In genomic region chr6:112029045-112029822, GRCh38 we compare ENCODE assay signal across 8 cellular contexts. TPM values are rescaled to one million over a fixed set of nuclear protein-coding genes. Genes with fewer than 3 reads are reported as not detected.
DNase-seq lines count a peak whose midpoint lies in the region; ATAC-seq, FAIRE-seq and TF ChIP-seq lines count a peak whose summit lies in the region.

No MANE protein-coding gene starts in this region.

- H3K27me3 Mint-ChIP-seq in activated CD4-positive, alpha-beta T cell treated with anti-CD3 and anti-CD28 coated beads for 36 hours: no peaks in the 10 kb centered on the region
- H3K27me3 Mint-ChIP-seq in chondrocyte (ENCODE audit: low read depth) (no peaks in the 10 kb centered on the region), memory B cell (peaks cover 5% of the 10 kb centered on the region)

- POLR2A ChIA-PET in activated CD4-positive, alpha-beta T cell treated with anti-CD3 and anti-CD28 coated beads for 36 hours (lab: Charles Lee): no interaction called here

- peak overlapping the region; percentile 87 for H3K27ac Mint-ChIP-seq in activated CD4-positive, alpha-beta T cell treated with anti-CD3 and anti-CD28 coated beads for 36 hours
- H3K27ac Mint-ChIP-seq in chondrocyte (ENCODE audit: unreplicated experiment) (no peak overlapping the region), memory B cell (peak overlapping the region; percentile 36)

- ATAC-seq in activated CD4-positive, alpha-beta T cell treated with anti-CD3 and anti-CD28 coated beads for 36 hours: peak; percentile 20
- ATAC-seq in memory B cell (ENCODE audit: low read depth): peak; percentile 70
- ATAC-seq in HG03039 (IDR thresholded peaks at IDR 0.05; ENCODE audit: unreplicated experiment): no peak

- no peak for FAIRE-seq in D721Med (lab: Jason Lieb, UNC)

- TF ChIP-seq CTCF in D721Med (IDR thresholded peaks at IDR 0.05; ENCODE audit: insufficient read depth, missing control alignments): peak; percentile 76
- peak; percentile 85 for TF ChIP-seq CTCF in chondrocyte (IDR thresholded peaks at IDR 0.05)

- peaks cover 76% of the 10 kb centered on the region for H3K4me1 Mint-ChIP-seq in activated CD4-positive, alpha-beta T cell treated with anti-CD3 and anti-CD28 coated beads for 36 hours
- H3K4me1 Mint-ChIP-seq in chondrocyte (ENCODE audit: low read depth): peaks cover 11% of the 10 kb centered on the region
- peaks cover 11% of the 10 kb centered on the region for H3K4me1 Mint-ChIP-seq in memory B cell

- CTCF ChIA-PET in activated CD4-positive, alpha-beta T cell treated with anti-CD3 and anti-CD28 coated beads for 36 hours (lab: Charles Lee): interaction anchor here (0.6 to 4.2 kb wide), 13 partner anchors 9 to 931 kb away, joined by 3 to 65 read pairs (median 5); no protein-coding TSS in a partner anchor

- peaks cover 4% of the 10 kb centered on the region for H3K9me3 Mint-ChIP-seq in activated CD4-positive, alpha-beta T cell treated with anti-CD3 and anti-CD28 coated beads for 36 hours (ENCODE audit: low read depth)
- peaks cover 6% of the 10 kb centered on the region for H3K9me3 Mint-ChIP-seq in chondrocyte (ENCODE audit: low read depth)
- peaks cover 5% of the 10 kb centered on the region for H3K9me3 Mint-ChIP-seq in memory B cell

- H3K4me3 Mint-ChIP-seq in activated CD4-positive, alpha-beta T cell treated with anti-CD3 and anti-CD28 coated beads for 36 hours: no peak overlapping the region
- H3K4me3 Mint-ChIP-seq in chondrocyte (ENCODE audit: unreplicated experiment): no peak overlapping the region
- no peak overlapping the region for H3K4me3 Mint-ChIP-seq in memory B cell

- intact Hi-C loops in activated CD4-positive, alpha-beta T cell treated with anti-CD3 and anti-CD28 coated beads for 36 hours (cut with DNase I, micrococcal nuclease): loop anchor here (1.0 to 2.0 kb wide), 3 partner anchors 14 to 319 kb away; no protein-coding TSS in a partner anchor

- H3K36me3 Mint-ChIP-seq in activated CD4-positive, alpha-beta T cell treated with anti-CD3 and anti-CD28 coated beads for 36 hours (ENCODE audit: low read depth): peaks cover 25% of the 10 kb centered on the region
- H3K36me3 Mint-ChIP-seq in chondrocyte (ENCODE audit: low read depth): peaks cover 3% of the 10 kb centered on the region
- peaks cover 3% of the 10 kb centered on the region for H3K36me3 Mint-ChIP-seq in memory B cell

- peak; percentile 35 for DNase-seq in D721Med (ENCODE audit: insufficient read length, low spot score)
- DNase-seq in HCEC 1CT: peak; percentile 59
- peak; percentile 64 for DNase-seq in NCI-H2227 (lab: John Stamatoyannopoulos, UW; ENCODE audit: unreplicated experiment)
- peak; percentile 90 for DNase-seq in activated CD4-positive, alpha-beta T cell treated with anti-CD3 and anti-CD28 coated beads for 36 hours
- no peak for DNase-seq in chondrocyte (ENCODE audit: low spot score)
- DNase-seq in memory B cell (ENCODE audit: low spot score in 2 of 2): peak; percentile 52
- DNase-seq in stimulated activated CD8-positive, alpha-beta memory T cell treated with anti-CD3 and anti-CD28 coated beads, Interleukin-4, amount 100 ng/mL, for 24 hours (ENCODE audit: low read depth): peak; percentile 62

RNA-seq across cellular contexts. Expression of gene CCN6, which starts 24.7 kb away (rescaled TPM):
- under 1 TPM; 0.26 to 0.32 TPM for total RNA-seq in activated CD4-positive, alpha-beta T cell treated with anti-CD3 and anti-CD28 coated beads for 36 hours
- not detected in 3 replicates for total RNA-seq in chondrocyte

RNA-seq across cellular contexts. Expression of gene TUBE1, which starts 58.0 kb away (rescaled TPM):
- 10 to 100 TPM; 41.8 to 44.4 TPM for total RNA-seq in activated CD4-positive, alpha-beta T cell treated with anti-CD3 and anti-CD28 coated beads for 36 hours
- 13.8 to 24.8 TPM (median 23.9 TPM) in 3 replicates for total RNA-seq in chondrocyte

RNA-seq across cellular contexts. Expression of gene FAM229B, which starts 58.2 kb away (rescaled TPM):
- 1 to 10 TPM; 6.4 to 7.3 TPM for total RNA-seq in activated CD4-positive, alpha-beta T cell treated with anti-CD3 and anti-CD28 coated beads for 36 hours
- total RNA-seq in chondrocyte: 25.7 to 37.5 TPM (median 27.9 TPM) in 3 replicates
